In genomic region chr6:17986656-17987575, GRCh38 we compare ENCODE assay signal across 8 cellular contexts. TPM values are rescaled to one million over a fixed set of nuclear protein-coding genes. Genes with fewer than 3 reads are reported as not detected.
A peak's percentile ranks its signal among the peaks of the same experiment; 100 is the strongest.
DNase-seq lines count a peak whose midpoint lies in the region; ATAC-seq and TF ChIP-seq lines count a peak whose summit lies in the region.

No MANE protein-coding gene starts in this region.

- no peaks in the 10 kb centered on the region for H3K36me3 ChIP-seq in CD4-positive, CD25-positive, alpha-beta regulatory T cell (ENCODE audit: control insufficient read depth, insufficient read depth, low read length)
- no peaks in the 10 kb centered on the region for H3K36me3 ChIP-seq in colonic mucosa

- peak overlapping the region; percentile 77 to 87 for H3K9ac ChIP-seq in colonic mucosa (ENCODE audit: low read depth in 2 of 2, low read length in 2 of 2)

- H3K4me3 ChIP-seq in CD4-positive, CD25-positive, alpha-beta regulatory T cell (ENCODE audit: low read depth, low read length), result no peak overlapping the region
- peak overlapping the region; percentile 47 for H3K4me3 ChIP-seq in colonic mucosa

- intact Hi-C loops in colonic mucosa (cut with DNase I), result loop anchor here (5.0 to 10.0 kb wide), 2 partner anchors 122 to 135 kb away; partner anchors contain the start of gene NHLRC1

- H3K27ac Mint-ChIP-seq in CD4-positive, CD25-positive, alpha-beta regulatory T cell, result no peak overlapping the region
- H3K27ac Mint-ChIP-seq in stimulated activated effector memory CD8-positive, alpha-beta T cell treated with anti-CD3 and anti-CD28 coated beads, Interleukin-12 subunit alpha, Interleukin-12 subunit beta, amount 100 ng/mL, for 72 hours, result no peak overlapping the region

- ATAC-seq in CD4-positive, CD25-positive, alpha-beta regulatory T cell (ENCODE audit: low read depth in 2 of 2), result no peak
- peak; percentile 4 for ATAC-seq in GM19025 (IDR thresholded peaks at IDR 0.05; ENCODE audit: low read depth, unreplicated experiment)
- ATAC-seq in HG03139 (IDR thresholded peaks at IDR 0.05; ENCODE audit: unreplicated experiment), result peak; percentile 24
- peak; percentile 12 for ATAC-seq in stimulated activated effector memory CD8-positive, alpha-beta T cell treated with anti-CD3 and anti-CD28 coated beads, Interleukin-12 subunit alpha, Interleukin-12 subunit beta, amount 100 ng/mL, for 72 hours

- H3K9me3 ChIP-seq in CD4-positive, CD25-positive, alpha-beta regulatory T cell (ENCODE audit: control insufficient read depth in 2 of 2, low read length in 2 of 2), result no peaks in the 10 kb centered on the region
- H3K9me3 ChIP-seq in colonic mucosa, result no peaks in the 10 kb centered on the region

- peak overlapping the region; percentile 58 to 76 (median 72) for H3K4me3 Mint-ChIP-seq in CD4-positive, CD25-positive, alpha-beta regulatory T cell
- peak overlapping the region; percentile 36 for H3K4me3 Mint-ChIP-seq in stimulated activated effector memory CD8-positive, alpha-beta T cell treated with anti-CD3 and anti-CD28 coated beads, Interleukin-12 subunit alpha, Interleukin-12 subunit beta, amount 100 ng/mL, for 72 hours

- H3K27me3 Mint-ChIP-seq in CD4-positive, CD25-positive, alpha-beta regulatory T cell, result peaks cover 72% of the 10 kb centered on the region

- TF ChIP-seq CTCF in colonic mucosa (IDR thresholded peaks at IDR 0.05), result no peak

- peaks cover 32% of the 10 kb centered on the region for H3K27me3 ChIP-seq in CD4-positive, CD25-positive, alpha-beta regulatory T cell (ENCODE audit: control insufficient read depth, insufficient read depth, low read length)
- H3K27me3 ChIP-seq in colonic mucosa (no peaks in the 10 kb centered on the region), layer of hippocampus (ENCODE audit: control insufficient read depth, insufficient read depth, low read length) (no peaks in the 10 kb centered on the region)

- no peaks in the 10 kb centered on the region for H3K36me3 Mint-ChIP-seq in CD4-positive, CD25-positive, alpha-beta regulatory T cell
- no peaks in the 10 kb centered on the region for H3K36me3 Mint-ChIP-seq in stimulated activated effector memory CD8-positive, alpha-beta T cell treated with anti-CD3 and anti-CD28 coated beads, Interleukin-12 subunit alpha, Interleukin-12 subunit beta, amount 100 ng/mL, for 72 hours

- H3K4me1 ChIP-seq in CD4-positive, CD25-positive, alpha-beta regulatory T cell (ENCODE audit: control insufficient read depth, insufficient read depth, low read length, poor library complexity, severe bottlenecking), result peaks cover 7% of the 10 kb centered on the region
- H3K4me1 ChIP-seq in colonic mucosa, result peaks cover 6% of the 10 kb centered on the region

- H3K4me1 Mint-ChIP-seq in CD4-positive, CD25-positive, alpha-beta regulatory T cell, result peaks cover 5 to 16% (median 10%) of the 10 kb centered on the region in 4 donors
- peaks cover 6% of the 10 kb centered on the region for H3K4me1 Mint-ChIP-seq in stimulated activated effector memory CD8-positive, alpha-beta T cell treated with anti-CD3 and anti-CD28 coated beads, Interleukin-12 subunit alpha, Interleukin-12 subunit beta, amount 100 ng/mL, for 72 hours

- peaks cover 0 to 5% (median 0%) of the 10 kb centered on the region in 7 donors for H3K9me3 Mint-ChIP-seq in CD4-positive, CD25-positive, alpha-beta regulatory T cell
- no peaks in the 10 kb centered on the region for H3K9me3 Mint-ChIP-seq in stimulated activated effector memory CD8-positive, alpha-beta T cell treated with anti-CD3 and anti-CD28 coated beads, Interleukin-12 subunit alpha, Interleukin-12 subunit beta, amount 100 ng/mL, for 72 hours

- peak in 1 of 3 donors; percentile 2 for DNase-seq in CD4-positive, CD25-positive, alpha-beta regulatory T cell
- DNase-seq in RKO (ENCODE audit: low spot score) (peak; percentile 70), colonic mucosa (peak; percentile 72)
- DNase-seq in stimulated activated effector memory CD8-positive, alpha-beta T cell treated with anti-CD3 and anti-CD28 coated beads, Interleukin-12 subunit alpha, Interleukin-12 subunit beta, amount 100 ng/mL, for 72 hours (ENCODE audit: low spot score in 2 of 2), result no peak
- DNase-seq in activated CD4-positive, CD25-positive, alpha-beta regulatory T cell (lab: John Stamatoyannopoulos, UW), result no peak

- no peak overlapping the region for H3K27ac ChIP-seq in CD4-positive, CD25-positive, alpha-beta regulatory T cell (ENCODE audit: insufficient read depth, low read length, poor library complexity, severe bottlenecking)
- H3K27ac ChIP-seq in colonic mucosa (peak overlapping the region; percentile 76), layer of hippocampus (ENCODE audit: low read depth, low read length) (peak overlapping the region; percentile 88)

RNA-seq across cellular contexts. Expression of gene KIF13A, which starts 0.5 kb away (rescaled TPM):
- 0.49 TPM for total RNA-seq in CD4-positive, CD25-positive, alpha-beta regulatory T cell
- not detected for polyA plus RNA-seq in CD4-positive, CD25-positive, alpha-beta regulatory T cell
- total RNA-seq in colonic mucosa, result 10 to 100 TPM; 43.7 to 54.0 TPM

Comparison
In these comparisons a context has a peak if more than half of its experiments do, and no peak if none do; other contexts are left out.
1. ATAC-seq: peak in GM19025 (single experiment), HG03139 (single experiment) and stimulated activated effector memory CD8-positive, alpha-beta T cell treated with anti-CD3 and anti-CD28 coated beads, Interleukin-12 subunit alpha, Interleukin-12 subunit beta, amount 100 ng/mL, for 72 hours (single experiment); none in CD4-positive, CD25-positive, alpha-beta regulatory T cell (0 of 2).
2. DNase-seq: peak in RKO (single experiment) and colonic mucosa (single experiment); none in stimulated activated effector memory CD8-positive, alpha-beta T cell treated with anti-CD3 and anti-CD28 coated beads, Interleukin-12 subunit alpha, Interleukin-12 subunit beta, amount 100 ng/mL, for 72 hours (0 of 2) and activated CD4-positive, CD25-positive, alpha-beta regulatory T cell (0 of 4).
3. RNA of gene KIF13A, which starts 0.5 kb away (total RNA-seq): 43.7 to 54.0 TPM in colonic mucosa; 0.49 TPM in CD4-positive, CD25-positive, alpha-beta regulatory T cell (single experiment); every median in the first group is over 10 times any median in the second.